ENCODE assay signal across 20 cellular contexts in the genomic region with DNA sequence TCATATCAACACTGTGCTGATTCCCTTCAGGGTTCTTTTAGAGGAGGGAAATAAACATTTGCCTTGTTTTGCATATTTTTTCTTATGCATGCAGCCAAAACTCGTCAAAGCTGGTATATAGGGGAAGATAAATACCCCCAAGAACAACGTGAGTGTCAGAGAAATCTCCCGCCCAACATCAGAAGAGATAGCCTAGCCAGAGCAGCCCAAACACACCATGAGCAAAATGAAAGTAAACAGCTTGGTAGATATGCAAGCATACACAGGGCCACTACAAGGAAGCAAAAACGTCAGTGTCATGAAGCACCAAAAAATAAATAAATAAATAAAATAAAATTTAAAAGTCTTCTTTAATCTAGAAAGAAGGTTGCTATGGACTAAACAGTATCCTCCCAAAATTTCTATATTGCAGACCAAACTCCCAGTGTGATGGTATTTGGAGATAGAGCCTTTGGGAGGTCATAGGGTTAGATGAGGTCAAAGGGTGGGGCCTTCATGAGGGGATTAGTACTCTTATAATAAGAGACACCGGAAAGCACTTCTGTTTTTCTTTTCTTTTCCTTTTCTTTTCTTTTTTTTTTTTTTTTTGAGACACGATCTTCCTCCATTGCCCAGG. TPM values are rescaled to one million over a fixed set of nuclear protein-coding genes. Genes with fewer than 3 reads are reported as not detected.
DNase-seq lines count a peak whose midpoint lies in the region; ATAC-seq and TF ChIP-seq lines count a peak whose summit lies in the region.
"Had no signal": no experiment of that assay in that cellular context is flagged by ENCODE, and none has a peak within 500 bp of the region (broad histone marks: within the 10 kb centered on the region; RNA-seq: fewer than 3 reads in every experiment).

No MANE protein-coding gene starts in this region.

- DNase-seq in activated CD4-positive, alpha-beta memory T cell treated with anti-CD3 and anti-CD28 coated beads, Interleukin-2, amount 10 ng/mL, durations not matched to agents 7 days and 5 days, result no peak
- DNase-seq in activated CD4-positive, alpha-beta memory T cell treated with anti-CD3 and anti-CD28 coated beads for 36 hours, result no peak
- peak; percentile 91 to 95 for DNase-seq in NCI-H526 (lab: John Stamatoyannopoulos, UW)
- no peak for DNase-seq in body of pancreas
- DNase-seq in memory B cell (ENCODE audit: low spot score in 2 of 2), result no peak
- DNase-seq in OCI-M2 (lab: John Stamatoyannopoulos, UW; ENCODE audit: unreplicated experiment), result no peak
- DNase-seq: activated CD8-positive, alpha-beta T cell treated with anti-CD3 and anti-CD28 coated beads for 36 hours; activated naive CD8-positive, alpha-beta T cell treated with anti-CD3 and anti-CD28 coated beads, Interleukin-2, amount 50 U/mL, for 24 hours; DMS53; esophagus squamous epithelium; heart left ventricle; islet precursor cell; NCI-H1930; NCI-H524; stimulated activated naive CD8-positive, alpha-beta T cell treated with anti-CD3 and anti-CD28 coated beads, Interleukin-15, amount 100 ng/mL, for 72 hours had no signal

- H3K27me3 Mint-ChIP-seq in activated CD4-positive, alpha-beta memory T cell treated with anti-CD3 and anti-CD28 coated beads, Interleukin-2, amount 10 ng/mL, durations not matched to agents 7 days and 5 days, result peaks cover 11% of the 10 kb centered on the region
- H3K27me3 Mint-ChIP-seq in activated CD4-positive, alpha-beta memory T cell treated with anti-CD3 and anti-CD28 coated beads for 36 hours, result peaks cover 6% of the 10 kb centered on the region
- peaks cover 23% of the 10 kb centered on the region for H3K27me3 Mint-ChIP-seq in memory B cell

- CTCF ChIA-PET in activated CD4-positive, alpha-beta memory T cell treated with anti-CD3 and anti-CD28 coated beads, Interleukin-2, amount 10 ng/mL, durations not matched to agents 7 days and 5 days (lab: Charles Lee), result no interaction called here
- CTCF ChIA-PET in activated CD4-positive, alpha-beta memory T cell treated with anti-CD3 and anti-CD28 coated beads for 36 hours (lab: Charles Lee), result interaction anchor here (0.6 to 4.3 kb wide), 3 partner anchors 20 to 35 kb away, joined by 3 to 22 read pairs (median 3); no protein-coding TSS in a partner anchor

- H3K27me3 ChIP-seq in body of pancreas, result no peaks in the 10 kb centered on the region
- H3K27me3 ChIP-seq: heart left ventricle, neutrophil, Peyer's patch had no signal

- TF ChIP-seq CTCF in body of pancreas (IDR thresholded peaks at IDR 0.05), result no peak

- H3K9me3 ChIP-seq in body of pancreas, result no peaks in the 10 kb centered on the region
- H3K9me3 ChIP-seq: esophagus squamous epithelium, heart left ventricle, neutrophil, Peyer's patch had no signal

- no peak overlapping the region for H3K27ac ChIP-seq in body of pancreas
- H3K27ac ChIP-seq: C4-2B, esophagus squamous epithelium, heart left ventricle, neutrophil, Peyer's patch had no signal

- no peak for TF ChIP-seq POLR2A in body of pancreas (IDR thresholded peaks at IDR 0.05)

- peak; percentile 56 for ATAC-seq in body of pancreas
- peak; percentile 35 for ATAC-seq in memory B cell (ENCODE audit: low read depth)
- no peak for ATAC-seq in HG03025 (IDR thresholded peaks at IDR 0.05; ENCODE audit: low FRiP score, unreplicated experiment)
- no peak for ATAC-seq in GM21367 (IDR thresholded peaks at IDR 0.05; ENCODE audit: unreplicated experiment)
- ATAC-seq: activated CD8-positive, alpha-beta T cell treated with anti-CD3 and anti-CD28 coated beads for 36 hours; activated naive CD8-positive, alpha-beta T cell treated with anti-CD3 and anti-CD28 coated beads, Interleukin-2, amount 50 U/mL, for 24 hours; stimulated activated naive CD8-positive, alpha-beta T cell treated with anti-CD3 and anti-CD28 coated beads, Interleukin-15, amount 100 ng/mL, for 72 hours had no signal

- intact Hi-C loops in activated CD4-positive, alpha-beta memory T cell treated with anti-CD3 and anti-CD28 coated beads for 36 hours (cut with micrococcal nuclease), result no loop called here
- intact Hi-C loops in body of pancreas (cut with DNase I), result no loop called here

- H3K4me1 Mint-ChIP-seq in activated CD4-positive, alpha-beta memory T cell treated with anti-CD3 and anti-CD28 coated beads, Interleukin-2, amount 10 ng/mL, durations not matched to agents 7 days and 5 days, result peaks cover 9% of the 10 kb centered on the region
- H3K4me1 Mint-ChIP-seq in activated CD4-positive, alpha-beta memory T cell treated with anti-CD3 and anti-CD28 coated beads for 36 hours (ENCODE audit: low read depth), result peaks cover 6% of the 10 kb centered on the region
- H3K4me1 Mint-ChIP-seq in memory B cell, result peaks cover 5% of the 10 kb centered on the region
- H3K4me1 Mint-ChIP-seq: activated naive CD8-positive, alpha-beta T cell treated with anti-CD3 and anti-CD28 coated beads, Interleukin-2, amount 50 U/mL, for 24 hours; stimulated activated naive CD8-positive, alpha-beta T cell treated with anti-CD3 and anti-CD28 coated beads, Interleukin-15, amount 100 ng/mL, for 72 hours had no signal

- H3K36me3 Mint-ChIP-seq in activated CD4-positive, alpha-beta memory T cell treated with anti-CD3 and anti-CD28 coated beads, Interleukin-2, amount 10 ng/mL, durations not matched to agents 7 days and 5 days (ENCODE audit: low read depth), result peaks cover 7% of the 10 kb centered on the region
- H3K36me3 Mint-ChIP-seq in activated CD4-positive, alpha-beta memory T cell treated with anti-CD3 and anti-CD28 coated beads for 36 hours, result no peaks in the 10 kb centered on the region
- H3K36me3 Mint-ChIP-seq in memory B cell, result peaks cover 8% of the 10 kb centered on the region

- H3K27ac Mint-ChIP-seq in activated CD4-positive, alpha-beta memory T cell treated with anti-CD3 and anti-CD28 coated beads, Interleukin-2, amount 10 ng/mL, durations not matched to agents 7 days and 5 days, result peak overlapping the region; percentile 2
- no peak overlapping the region for H3K27ac Mint-ChIP-seq in activated CD4-positive, alpha-beta memory T cell treated with anti-CD3 and anti-CD28 coated beads for 36 hours
- H3K27ac Mint-ChIP-seq in memory B cell, result no peak overlapping the region
- H3K27ac Mint-ChIP-seq: activated CD8-positive, alpha-beta T cell treated with anti-CD3 and anti-CD28 coated beads for 36 hours; activated naive CD8-positive, alpha-beta T cell treated with anti-CD3 and anti-CD28 coated beads, Interleukin-2, amount 50 U/mL, for 24 hours had no signal

- no peaks in the 10 kb centered on the region for H3K4me1 ChIP-seq in body of pancreas
- H3K4me1 ChIP-seq: Peyer's patch had no signal

- H3K4me3 ChIP-seq in body of pancreas, result no peak overlapping the region
- H3K4me3 ChIP-seq: esophagus squamous epithelium, heart left ventricle, Peyer's patch had no signal

- no peak overlapping the region for H3K4me3 Mint-ChIP-seq in activated CD4-positive, alpha-beta memory T cell treated with anti-CD3 and anti-CD28 coated beads, Interleukin-2, amount 10 ng/mL, durations not matched to agents 7 days and 5 days
- no peak overlapping the region for H3K4me3 Mint-ChIP-seq in activated CD4-positive, alpha-beta memory T cell treated with anti-CD3 and anti-CD28 coated beads for 36 hours
- no peak overlapping the region for H3K4me3 Mint-ChIP-seq in memory B cell
- H3K4me3 Mint-ChIP-seq: activated CD8-positive, alpha-beta T cell treated with anti-CD3 and anti-CD28 coated beads for 36 hours; activated naive CD8-positive, alpha-beta T cell treated with anti-CD3 and anti-CD28 coated beads, Interleukin-2, amount 50 U/mL, for 24 hours; stimulated activated naive CD8-positive, alpha-beta T cell treated with anti-CD3 and anti-CD28 coated beads, Interleukin-15, amount 100 ng/mL, for 72 hours had no signal

- POLR2A ChIA-PET in activated CD4-positive, alpha-beta memory T cell treated with anti-CD3 and anti-CD28 coated beads, Interleukin-2, amount 10 ng/mL, durations not matched to agents 7 days and 5 days (lab: Charles Lee), result interaction anchor here (1.1 kb wide), 1 partner anchor 10 kb away, joined by 4 read pairs; no protein-coding TSS in a partner anchor
- POLR2A ChIA-PET in activated CD4-positive, alpha-beta memory T cell treated with anti-CD3 and anti-CD28 coated beads for 36 hours (lab: Charles Lee), result no interaction called here

- no peaks in the 10 kb centered on the region for H3K36me3 ChIP-seq in body of pancreas (replicated peaks in 1 of 2; ENCODE audit: insufficient read depth in 1 of 2, low read depth in 2 of 2)
- H3K36me3 ChIP-seq: esophagus squamous epithelium, heart left ventricle, neutrophil, Peyer's patch had no signal

- H3K9me3 Mint-ChIP-seq in activated CD4-positive, alpha-beta memory T cell treated with anti-CD3 and anti-CD28 coated beads, Interleukin-2, amount 10 ng/mL, durations not matched to agents 7 days and 5 days, result peaks cover 5% of the 10 kb centered on the region
- H3K9me3 Mint-ChIP-seq in activated CD4-positive, alpha-beta memory T cell treated with anti-CD3 and anti-CD28 coated beads for 36 hours, result no peaks in the 10 kb centered on the region
- H3K9me3 Mint-ChIP-seq in memory B cell, result peaks cover 4% of the 10 kb centered on the region
- H3K9me3 Mint-ChIP-seq: activated CD8-positive, alpha-beta T cell treated with anti-CD3 and anti-CD28 coated beads for 36 hours; activated naive CD8-positive, alpha-beta T cell treated with anti-CD3 and anti-CD28 coated beads, Interleukin-2, amount 50 U/mL, for 24 hours had no signal

- WGBS in body of pancreas, 2 donors, result 39 to 42% methylated on average over 6 of the region's 6 CpGs

RNA-seq across cellular contexts. Expression of a gene that starts 22.2 kb away (rescaled TPM):
- total RNA-seq in activated CD4-positive, alpha-beta memory T cell treated with anti-CD3 and anti-CD28 coated beads, Interleukin-2, amount 10 ng/mL, durations not matched to agents 7 days and 5 days, result 100 to 1,000 TPM; 188 to 197 TPM
- total RNA-seq in activated CD4-positive, alpha-beta memory T cell treated with anti-CD3 and anti-CD28 coated beads for 36 hours, result 100 to 1,000 TPM; 192 to 196 TPM
- 100 to 1,000 TPM in 1 of 2 donors, 10 to 100 TPM in 1; 85.6 to 234 TPM for total RNA-seq in body of pancreas

RNA-seq across cellular contexts. Expression of a gene that starts 29.0 kb away (rescaled TPM):
- 10 to 100 TPM; 76.0 to 84.2 TPM for total RNA-seq in activated CD4-positive, alpha-beta memory T cell treated with anti-CD3 and anti-CD28 coated beads, Interleukin-2, amount 10 ng/mL, durations not matched to agents 7 days and 5 days
- 10 to 100 TPM; 63.4 to 69.1 TPM for total RNA-seq in activated CD4-positive, alpha-beta memory T cell treated with anti-CD3 and anti-CD28 coated beads for 36 hours
- total RNA-seq in body of pancreas, result 100 to 1,000 TPM in 1 of 2 donors, 10 to 100 TPM in 1; 87.2 to 147 TPM

Comparison
In these comparisons a context has a peak if more than half of its experiments do, and no peak if none do; other contexts are left out.
1. DNase-seq: peak in NCI-H526 (2 of 2); none in activated CD4-positive, alpha-beta memory T cell treated with anti-CD3 and anti-CD28 coated beads, Interleukin-2, amount 10 ng/mL, durations not matched to agents 7 days and 5 days (single experiment), activated CD4-positive, alpha-beta memory T cell treated with anti-CD3 and anti-CD28 coated beads for 36 hours (single experiment), body of pancreas (0 of 4), memory B cell (0 of 2) and OCI-M2 (single experiment).
2. ATAC-seq: peak in body of pancreas (single experiment) and memory B cell (single experiment); none in HG03025 (single experiment) and GM21367 (single experiment).